Comparison of ENCODE assay signal across 9 cellular contexts in the genomic region with DNA sequence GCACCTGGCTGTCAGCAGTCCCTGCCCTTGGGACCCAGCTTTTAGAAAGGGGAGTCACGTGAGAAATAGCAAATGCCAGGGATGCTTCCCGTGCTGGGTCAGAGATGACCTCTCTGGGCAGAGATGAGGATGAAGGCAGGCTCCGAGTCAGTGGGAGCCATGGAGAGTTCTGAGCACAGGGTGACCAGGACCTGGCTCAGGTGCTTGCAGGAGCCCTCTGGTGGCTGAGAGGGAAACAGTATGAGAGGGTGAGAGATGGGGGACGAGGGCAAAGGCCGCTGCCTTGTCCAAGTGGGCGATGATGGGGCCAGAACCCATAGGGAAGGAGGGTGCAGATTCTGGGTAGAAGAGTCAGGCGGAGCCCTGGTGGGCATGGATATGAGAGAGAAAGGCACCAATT. TPM values are rescaled to one million over a fixed set of nuclear protein-coding genes. Genes with fewer than 3 reads are reported as not detected.
DNase-seq lines count a peak whose midpoint lies in the region; TF ChIP-seq lines count a peak whose summit lies in the region.
"Had no signal": no experiment of that assay in that cellular context is flagged by ENCODE, and none has a peak within 500 bp of the region (broad histone marks: within the 10 kb centered on the region; RNA-seq: fewer than 3 reads in every experiment).

No MANE protein-coding gene starts in this region.

- WGBS in spleen, 5 donors: 89 to 94% (median 91%) methylated on average over 6 to 7 of the region's 7 CpGs

- H3K27ac Mint-ChIP-seq in activated T-cell treated with anti-CD3 and anti-CD28 coated beads, Interleukin-2, amount 50 U/mL, for 24 hours: peak overlapping the region; percentile 70

- H3K79me2 ChIP-seq in PC-9 (ENCODE audit: low read depth): no peaks in the 10 kb centered on the region

- no peaks in the 10 kb centered on the region for H3K4me1 ChIP-seq in PC-9 (replicated peaks; ENCODE audit: insufficient read depth)
- peaks cover 0 to 25% (median 5%) of the 10 kb centered on the region in 6 donors for H3K4me1 ChIP-seq in spleen
- H3K4me1 ChIP-seq in vagina: peaks cover 28% of the 10 kb centered on the region

- CTCF ChIA-PET in PC-9 (lab: Charles Lee): no interaction called here

- peaks cover 7% of the 10 kb centered on the region; the same call in 1 of the 2 replicates for H3F3A ChIP-seq in PC-9 (ENCODE audit: insufficient read depth, low read depth)

- peaks cover 4% of the 10 kb centered on the region; the same call in 1 of the 2 replicates for H4K20me1 ChIP-seq in PC-9 (ENCODE audit: insufficient read depth)

- no peaks in the 10 kb centered on the region for H3K27me3 Mint-ChIP-seq in activated T-cell treated with anti-CD3 and anti-CD28 coated beads, Interleukin-2, amount 50 U/mL, for 24 hours

- H3K27ac ChIP-seq in PC-9: no peak overlapping the region
- H3K27ac ChIP-seq in spleen: peak overlapping the region in 2 of 8 donors; percentile 19 to 40
- H3K27ac ChIP-seq in vagina: no peak overlapping the region

- POLR2A ChIA-PET in PC-9 (lab: Charles Lee; ENCODE audit: unreplicated experiment): no interaction called here

- H3K9me3 ChIP-seq in PC-9 (ENCODE audit: insufficient read depth, low read depth) (no peaks in the 10 kb centered on the region), spleen (no peaks in the 10 kb centered on the region), vagina (no peaks in the 10 kb centered on the region)

- TF ChIP-seq POLR2A in spleen (IDR thresholded peaks at IDR 0.05): no peak
- TF ChIP-seq POLR2A in vagina (IDR thresholded peaks at IDR 0.05): no peak

- H3K4me3 Mint-ChIP-seq in activated T-cell treated with anti-CD3 and anti-CD28 coated beads, Interleukin-2, amount 50 U/mL, for 24 hours: no peak overlapping the region

- H3K9me2 ChIP-seq in PC-9 (ENCODE audit: insufficient read depth): no peaks in the 10 kb centered on the region

- H3K36me3 ChIP-seq in PC-9 (ENCODE audit: low read depth): 0 out of 2 replicates have a peak, but pooled peaks cover 11% of the 10 kb centered on the region
- H3K36me3 ChIP-seq in spleen: peaks cover 3 to 100% (median 70%) of the 10 kb centered on the region in 6 donors
- H3K36me3 ChIP-seq in vagina: peaks cover 0 to 55% of the 10 kb centered on the region in 2 donors

- no peaks in the 10 kb centered on the region for H3K4me1 Mint-ChIP-seq in activated T-cell treated with anti-CD3 and anti-CD28 coated beads, Interleukin-2, amount 50 U/mL, for 24 hours (ENCODE audit: low read depth)

- TF ChIP-seq CTCF in PC-9 (conservative IDR thresholded peaks at IDR 0.05): peak; percentile 36; the same call in 1 of the 2 replicates
- peak; percentile 47 for TF ChIP-seq CTCF in epithelial cell of proximal tubule (conservative IDR thresholded peaks at IDR 0.05; ENCODE audit: low read depth, low read length)
- peak in 7 of 11 experiments; percentile 18 to 51 (median 38) for TF ChIP-seq CTCF in spleen (IDR thresholded peaks at IDR 0.05 in 8 of 11, conservative IDR thresholded peaks at IDR 0.05 in 3 of 11)
- TF ChIP-seq CTCF in vagina (IDR thresholded peaks at IDR 0.05): peak in 1 of 3 experiments; percentile 9

- intact Hi-C loops in PC-9 (cut with micrococcal nuclease; ENCODE audit: unreplicated experiment) (no loop called here), spleen (cut with DNase I; ENCODE audit: low total_unique reads) (no loop called here), vagina (cut with DNase I) (no loop called here)

- no peak overlapping the region for H3K4me2 ChIP-seq in PC-9

- BruUV-seq in PC-9 (replicated peaks; lab: Mats Ljungman, UMichigan): no TSS peak

- no peaks in the 10 kb centered on the region for H3K9me3 Mint-ChIP-seq in activated T-cell treated with anti-CD3 and anti-CD28 coated beads, Interleukin-2, amount 50 U/mL, for 24 hours

- peaks cover 74% of the 10 kb centered on the region for H3K36me3 Mint-ChIP-seq in activated T-cell treated with anti-CD3 and anti-CD28 coated beads, Interleukin-2, amount 50 U/mL, for 24 hours (ENCODE audit: low read depth)

- H3K4me3 ChIP-seq in PC-9: no peak overlapping the region
- H3K4me3 ChIP-seq in epithelial cell of proximal tubule (ENCODE audit: low read depth, low read length): no peak overlapping the region
- no peak overlapping the region for H3K4me3 ChIP-seq in spleen
- no peak overlapping the region for H3K4me3 ChIP-seq in vagina

- no peak overlapping the region for H2AFZ ChIP-seq in PC-9

- H3K27me3 ChIP-seq in PC-9 (ENCODE audit: insufficient read depth, low read depth) (no peaks in the 10 kb centered on the region), spleen (replicated peaks in 1 of 7) (no peaks in the 10 kb centered on the region), vagina (no peaks in the 10 kb centered on the region)

- DNase-seq in activated T-cell treated with anti-CD3 and anti-CD28 coated beads, Interleukin-2, amount 50 U/mL, for 24 hours: no peak
- DNase-seq in activated T-cell treated with anti-CD3 and anti-CD28 coated beads for 4 hours: no peak
- no peak for DNase-seq in PC-9
- DNase-seq in epithelial cell of proximal tubule (ENCODE audit: low read depth): no peak
- no peak for DNase-seq in spleen
- DNase-seq in activated effector memory CD4-positive, alpha-beta T cell treated with Interleukin-2 at 50 U/mL for 16 hours: no peak
- DNase-seq in vagina (ENCODE audit: extremely low spot score in 2 of 2): no peak
- no peak for DNase-seq in islet precursor cell
- DNase-seq: NCI-H146 had no signal

RNA-seq across cellular contexts. Expression of gene TMED1, which starts 15.8 kb away (rescaled TPM):
- total RNA-seq in PC-9 (2021): 21.3 and 31.4 TPM in 2 replicates
- 57.3 and 64.8 TPM in 2 replicates for total RNA-seq in epithelial cell of proximal tubule
- total RNA-seq in spleen: 10 to 100 TPM; 15.2 to 30.5 (median 18.7) TPM
- 10 to 100 TPM; 13.1 to 21.7 (median 19.8) TPM for polyA plus RNA-seq in spleen
- 20.4 TPM for total RNA-seq in vagina

RNA-seq across cellular contexts. Expression of gene C19orf38, which starts 28.0 kb away (rescaled TPM):
- total RNA-seq in PC-9 (2021) (0.59 and 1.4 TPM in 2 replicates), epithelial cell of proximal tubule (0.72 TPM in 1 of 2 replicates, not detected in the other), spleen (10 to 100 TPM; 11.7 to 48.1 (median 20.3) TPM), vagina (2.5 TPM)
- polyA plus RNA-seq in spleen: 10 to 100 TPM; 10.2 to 15.9 (median 12.1) TPM

RNA-seq across cellular contexts. Expression of gene CARM1, which starts 51.2 kb away (rescaled TPM):
- total RNA-seq in PC-9 (2021): 56.0 and 63.7 TPM in 2 replicates
- total RNA-seq in epithelial cell of proximal tubule: 29.3 and 39.4 TPM in 2 replicates
- 10 to 100 TPM; 18.2 to 32.0 (median 29.4) TPM for total RNA-seq in spleen
- 10 to 100 TPM; 13.6 to 25.7 (median 13.7) TPM for polyA plus RNA-seq in spleen
- total RNA-seq in vagina: 28.2 TPM
